Comparison of ENCODE assay signal across 8 cellular contexts in the genomic region with DNA sequence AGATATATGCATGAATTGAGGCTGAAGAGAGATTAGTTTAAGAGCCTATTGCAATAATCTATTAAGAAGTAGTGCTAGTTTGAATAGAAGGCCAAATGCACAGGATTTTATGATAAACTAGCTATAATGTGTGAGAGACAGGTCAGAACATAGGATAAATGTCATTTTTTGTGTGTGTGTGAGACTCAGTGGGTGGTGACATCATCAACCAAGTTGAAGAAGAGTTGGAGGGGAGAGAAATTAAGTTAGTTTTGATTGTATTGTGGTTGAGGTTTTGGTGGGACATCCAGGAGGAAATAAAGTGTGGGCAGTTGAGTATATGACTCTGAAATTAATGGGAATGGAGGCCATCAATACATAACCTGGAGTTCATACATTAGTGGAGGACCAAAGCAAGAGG.
"Had no signal": no experiment of that assay in that cellular context is flagged by ENCODE, and none has a peak within 500 bp of the region (broad histone marks: within the 10 kb centered on the region; RNA-seq: fewer than 3 reads in every experiment).

No MANE protein-coding gene starts in this region.

- DNase-seq: GDM1, GF-D8 had no signal

- ATAC-seq: GM12878 had no signal

- FAIRE-seq: G401.6, GM12878, GM12891, GM12892, GM18507, GM19239 had no signal

- H3K4me3 ChIP-seq: GM12878 had no signal
